In the genomic region with DNA sequence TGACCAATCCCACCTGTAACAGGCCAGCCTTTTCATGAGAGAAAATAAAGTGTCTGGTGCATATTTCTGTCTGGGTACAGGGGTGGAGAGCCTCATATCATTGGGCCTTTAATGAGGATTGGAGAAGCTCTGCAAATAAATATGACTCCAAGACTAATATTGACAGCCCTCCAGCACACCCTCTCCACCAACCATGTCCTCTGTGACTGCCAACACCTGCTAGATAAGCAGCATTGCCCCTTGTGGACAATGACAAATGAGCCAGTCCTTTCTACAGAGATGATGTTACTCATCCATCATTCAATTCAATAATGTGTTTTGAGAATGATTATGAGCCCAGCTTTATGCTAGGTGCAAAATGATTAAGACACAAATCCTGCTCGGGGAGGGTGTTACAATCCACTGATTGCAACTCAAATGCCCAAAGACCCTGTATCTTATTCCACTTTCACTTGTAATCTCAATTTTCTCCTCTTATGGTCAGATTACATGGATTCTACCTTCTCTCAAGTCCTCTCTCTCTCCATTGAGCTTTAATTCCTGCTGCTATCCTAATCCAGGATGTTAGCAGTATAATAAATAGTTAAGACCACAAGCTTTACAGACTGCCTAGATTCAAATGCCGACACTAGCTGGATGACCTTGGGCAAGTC, we compare ENCODE assay signal across 16 cellular contexts. TPM values are rescaled to one million over a fixed set of nuclear protein-coding genes. Genes with fewer than 3 reads are reported as not detected.
A peak's percentile ranks its signal among the peaks of the same experiment; 100 is the strongest.
DNase-seq lines count a peak whose midpoint lies in the region; ATAC-seq and TF ChIP-seq lines count a peak whose summit lies in the region.
"Had no signal": no experiment of that assay in that cellular context is flagged by ENCODE, and none has a peak within 500 bp of the region (broad histone marks: within the 10 kb centered on the region; RNA-seq: fewer than 3 reads in every experiment).

No MANE protein-coding gene starts in this region.

- H3K36me3 Mint-ChIP-seq in activated CD4-positive, alpha-beta T cell treated with anti-CD3 and anti-CD28 coated beads for 36 hours (ENCODE audit: low read depth): no peaks in the 10 kb centered on the region
- H3K36me3 Mint-ChIP-seq in activated CD4-positive, alpha-beta T cell treated with anti-CD3 and anti-CD28 coated beads, Interleukin-2, amount 10 ng/mL, durations not matched to agents 7 days and 5 days (ENCODE audit: low read depth): no peaks in the 10 kb centered on the region
- H3K36me3 Mint-ChIP-seq in progenitor cell of endocrine pancreas (ENCODE audit: insufficient read depth): no peaks in the 10 kb centered on the region
- H3K36me3 Mint-ChIP-seq: brain had no signal

- H3K9me3 Mint-ChIP-seq in activated CD4-positive, alpha-beta T cell treated with anti-CD3 and anti-CD28 coated beads for 36 hours (ENCODE audit: low read depth): no peaks in the 10 kb centered on the region
- H3K9me3 Mint-ChIP-seq in activated CD4-positive, alpha-beta T cell treated with anti-CD3 and anti-CD28 coated beads, Interleukin-2, amount 10 ng/mL, durations not matched to agents 7 days and 5 days: no peaks in the 10 kb centered on the region
- H3K9me3 Mint-ChIP-seq in progenitor cell of endocrine pancreas (ENCODE audit: low read depth): no peaks in the 10 kb centered on the region
- H3K9me3 Mint-ChIP-seq: activated CD4-positive, alpha-beta T cell treated with anti-CD3 and anti-CD28 coated beads, Interleukin-2, amount 10 ng/mL, durations not matched to agents 24 days and 14 days; activated T-helper 17 cell treated with anti-CD3 and anti-CD28 coated beads, Interleukin-2, amount 50 U/mL, for 72 hours had no signal

- peaks cover 5% of the 10 kb centered on the region for H3K4me1 Mint-ChIP-seq in activated CD4-positive, alpha-beta T cell treated with anti-CD3 and anti-CD28 coated beads for 36 hours
- peaks cover 5% of the 10 kb centered on the region for H3K4me1 Mint-ChIP-seq in activated CD4-positive, alpha-beta T cell treated with anti-CD3 and anti-CD28 coated beads, Interleukin-2, amount 10 ng/mL, durations not matched to agents 7 days and 5 days
- peaks cover 28% of the 10 kb centered on the region for H3K4me1 Mint-ChIP-seq in progenitor cell of endocrine pancreas (ENCODE audit: low read depth)

- intact Hi-C loops in activated CD4-positive, alpha-beta T cell treated with anti-CD3 and anti-CD28 coated beads for 36 hours (cut with DNase I, micrococcal nuclease): no loop called here
- intact Hi-C loops in A673 (cut with micrococcal nuclease; ENCODE audit: unreplicated experiment): loop anchor here (5.0 kb wide), 1 partner anchor 54 kb away; no protein-coding TSS in a partner anchor

- peaks cover 22% of the 10 kb centered on the region for H3K27me3 Mint-ChIP-seq in activated CD4-positive, alpha-beta T cell treated with anti-CD3 and anti-CD28 coated beads for 36 hours
- H3K27me3 Mint-ChIP-seq in activated CD4-positive, alpha-beta T cell treated with anti-CD3 and anti-CD28 coated beads, Interleukin-2, amount 10 ng/mL, durations not matched to agents 7 days and 5 days: peaks cover 30% of the 10 kb centered on the region
- peaks cover 16% of the 10 kb centered on the region for H3K27me3 Mint-ChIP-seq in progenitor cell of endocrine pancreas

- DNase-seq in activated CD4-positive, alpha-beta T cell treated with anti-CD3 and anti-CD28 coated beads for 36 hours: peak; percentile 8
- DNase-seq in activated CD4-positive, alpha-beta T cell treated with anti-CD3 and anti-CD28 coated beads, Interleukin-2, amount 10 ng/mL, durations not matched to agents 7 days and 5 days: no peak
- peak; percentile 31 to 86 (median 55) for DNase-seq in NCI-H1417 (lab: John Stamatoyannopoulos, UW)
- DNase-seq in SHP77 treated with DMSO at 0.1 percent for 48 hours (lab: John Stamatoyannopoulos, UW): peak; percentile 91
- DNase-seq in progenitor cell of endocrine pancreas (ENCODE audit: low spot score, unreplicated experiment): no peak
- DNase-seq in medulla oblongata (ENCODE audit: extremely low spot score): no peak
- DNase-seq in A673 (ENCODE audit: low spot score): no peak
- DNase-seq: activated CD4-positive, alpha-beta T cell treated with anti-CD3 and anti-CD28 coated beads, Interleukin-2, amount 10 ng/mL, durations not matched to agents 24 days and 14 days; EL; heart left ventricle; MG63 had no signal

- no peak overlapping the region for H3K4me3 ChIP-seq in A673 (ENCODE audit: low read depth, low read length, poor library complexity, severe bottlenecking)
- H3K4me3 ChIP-seq: heart left ventricle, MG63 had no signal

- no peaks in the 10 kb centered on the region for H3K36me3 ChIP-seq in A673 (ENCODE audit: insufficient read depth, low read length, poor library complexity, severe bottlenecking)
- H3K36me3 ChIP-seq: heart left ventricle, MG63 had no signal

- H3K4me1 ChIP-seq in A673 (ENCODE audit: insufficient read depth, low read length, poor library complexity, severe bottlenecking): peaks cover 16% of the 10 kb centered on the region

- H3K27me3 ChIP-seq in A673 (replicated peaks; ENCODE audit: insufficient read depth, low read depth, low read length, poor library complexity): no peaks in the 10 kb centered on the region
- H3K27me3 ChIP-seq: MG63 had no signal

- no peak overlapping the region for H3K4me3 Mint-ChIP-seq in activated CD4-positive, alpha-beta T cell treated with anti-CD3 and anti-CD28 coated beads for 36 hours
- H3K4me3 Mint-ChIP-seq in activated CD4-positive, alpha-beta T cell treated with anti-CD3 and anti-CD28 coated beads, Interleukin-2, amount 10 ng/mL, durations not matched to agents 7 days and 5 days: no peak overlapping the region
- no peak overlapping the region for H3K4me3 Mint-ChIP-seq in progenitor cell of endocrine pancreas (ENCODE audit: low read depth)
- H3K4me3 Mint-ChIP-seq: activated CD4-positive, alpha-beta T cell treated with anti-CD3 and anti-CD28 coated beads, Interleukin-2, amount 10 ng/mL, durations not matched to agents 24 days and 14 days; activated T-helper 17 cell treated with anti-CD3 and anti-CD28 coated beads, Interleukin-2, amount 50 U/mL, for 72 hours had no signal

- H3K9me3 ChIP-seq in A673 (ENCODE audit: low read depth, low read length, poor library complexity, severe bottlenecking): no peaks in the 10 kb centered on the region
- H3K9me3 ChIP-seq: heart left ventricle, MG63 had no signal

- POLR2A ChIA-PET in activated CD4-positive, alpha-beta T cell treated with anti-CD3 and anti-CD28 coated beads for 36 hours (lab: Charles Lee): no interaction called here
- POLR2A ChIA-PET in activated CD4-positive, alpha-beta T cell treated with anti-CD3 and anti-CD28 coated beads, Interleukin-2, amount 10 ng/mL, durations not matched to agents 7 days and 5 days (lab: Charles Lee): no interaction called here
- POLR2A ChIA-PET in A673 (lab: Charles Lee; ENCODE audit: low non-redundant PET): no interaction called here

- CTCF ChIA-PET in activated CD4-positive, alpha-beta T cell treated with anti-CD3 and anti-CD28 coated beads for 36 hours (lab: Charles Lee): interaction anchor here (0.7 to 0.8 kb wide), 2 partner anchors 53 to 255 kb away, joined by 3 to 4 read pairs; no protein-coding TSS in a partner anchor
- CTCF ChIA-PET in activated CD4-positive, alpha-beta T cell treated with anti-CD3 and anti-CD28 coated beads, Interleukin-2, amount 10 ng/mL, durations not matched to agents 7 days and 5 days (lab: Charles Lee): no interaction called here
- CTCF ChIA-PET in A673 (lab: Charles Lee): no interaction called here

- peak; percentile 57 for ATAC-seq in activated CD4-positive, alpha-beta T cell treated with anti-CD3 and anti-CD28 coated beads for 36 hours
- ATAC-seq in GM21423 (IDR thresholded peaks at IDR 0.05; ENCODE audit: unreplicated experiment): no peak
- ATAC-seq: activated T-helper 17 cell treated with anti-CD3 and anti-CD28 coated beads, Interleukin-2, amount 50 U/mL, for 72 hours had no signal

- BruUV-seq in A673 (replicated peaks; lab: Mats Ljungman, UMichigan): no TSS peak

- TF ChIP-seq CTCF in progenitor cell of endocrine pancreas (IDR thresholded peaks at IDR 0.05; ENCODE audit: unreplicated experiment) (no peak), A673 (conservative IDR thresholded peaks at IDR 0.05; ENCODE audit: low read depth, low read length) (no peak)

- no peak overlapping the region for H3K27ac ChIP-seq in A673 (ENCODE audit: low read depth, low read length, poor library complexity, severe bottlenecking)
- H3K27ac ChIP-seq: heart left ventricle, parathyroid adenoma had no signal

- no peak overlapping the region for H3K27ac Mint-ChIP-seq in activated CD4-positive, alpha-beta T cell treated with anti-CD3 and anti-CD28 coated beads for 36 hours
- no peak overlapping the region for H3K27ac Mint-ChIP-seq in activated CD4-positive, alpha-beta T cell treated with anti-CD3 and anti-CD28 coated beads, Interleukin-2, amount 10 ng/mL, durations not matched to agents 7 days and 5 days
- H3K27ac Mint-ChIP-seq in progenitor cell of endocrine pancreas: peak overlapping the region; percentile 52
- H3K27ac Mint-ChIP-seq: activated CD4-positive, alpha-beta T cell treated with anti-CD3 and anti-CD28 coated beads, Interleukin-2, amount 10 ng/mL, durations not matched to agents 24 days and 14 days; activated T-helper 17 cell treated with anti-CD3 and anti-CD28 coated beads, Interleukin-2, amount 50 U/mL, for 72 hours had no signal

RNA-seq across cellular contexts. Expression of gene GFRA3, which starts 2.1 kb away (rescaled TPM):
- under 1 TPM in 1 of 2 experiments, not detected in 1; 0.09 TPM for total RNA-seq in activated CD4-positive, alpha-beta T cell treated with anti-CD3 and anti-CD28 coated beads for 36 hours
- total RNA-seq in activated CD4-positive, alpha-beta T cell treated with anti-CD3 and anti-CD28 coated beads, Interleukin-2, amount 10 ng/mL, durations not matched to agents 7 days and 5 days: under 1 TPM; 0.15 to 0.21 TPM
- total RNA-seq in progenitor cell of endocrine pancreas (22.9 and 24.4 TPM in 2 replicates), A673 (2021) (0.75 and 0.83 TPM in 2 replicates)
- total RNA-seq: activated CD4-positive, alpha-beta T cell treated with anti-CD3 and anti-CD28 coated beads, Interleukin-2, amount 10 ng/mL, durations not matched to agents 24 days and 14 days; activated T-helper 17 cell treated with anti-CD3 and anti-CD28 coated beads, Interleukin-2, amount 50 U/mL, for 72 hours; lung microvascular endothelial cell had no signal

RNA-seq across cellular contexts. Expression of gene CDC25C, which starts 55.1 kb away (rescaled TPM):
- 10 to 100 TPM; 15.9 to 19.0 TPM for total RNA-seq in activated CD4-positive, alpha-beta T cell treated with anti-CD3 and anti-CD28 coated beads for 36 hours
- total RNA-seq in activated CD4-positive, alpha-beta T cell treated with anti-CD3 and anti-CD28 coated beads, Interleukin-2, amount 10 ng/mL, durations not matched to agents 7 days and 5 days: 10 to 100 TPM; 15.8 to 19.0 TPM
- total RNA-seq in progenitor cell of endocrine pancreas: 10.6 and 11.5 TPM in 2 replicates
- total RNA-seq in A673 (2021): 22.3 and 25.6 TPM in 2 replicates

Comparison
In these comparisons a context has a peak if more than half of its experiments do, and no peak if none do; other contexts are left out.
1. DNase-seq: peak in activated CD4-positive, alpha-beta T cell treated with anti-CD3 and anti-CD28 coated beads for 36 hours (single experiment), NCI-H1417 (3 of 3) and SHP77 treated with DMSO at 0.1 percent for 48 hours (single experiment); none in activated CD4-positive, alpha-beta T cell treated with anti-CD3 and anti-CD28 coated beads, Interleukin-2, amount 10 ng/mL, durations not matched to agents 7 days and 5 days (single experiment), progenitor cell of endocrine pancreas (single experiment), medulla oblongata (single experiment) and A673 (single experiment).
2. RNA of gene GFRA3, which starts 2.1 kb away (total RNA-seq): 22.9 to 24.4 TPM in progenitor cell of endocrine pancreas; 0.75 to 0.83 TPM in A673, 0.15 to 0.21 TPM in activated CD4-positive, alpha-beta T cell treated with anti-CD3 and anti-CD28 coated beads, Interleukin-2, amount 10 ng/mL, durations not matched to agents 7 days and 5 days and 0.09 TPM in activated CD4-positive, alpha-beta T cell treated with anti-CD3 and anti-CD28 coated beads for 36 hours; every median in the first group is over 10 times any median in the second.